8 cellular contexts compared by ENCODE assay signal in genomic region chr13:110616103-110617101, GRCh38. TPM values are rescaled to one million over a fixed set of nuclear protein-coding genes. Genes with fewer than 3 reads are reported as not detected.
DNase-seq lines count a peak whose midpoint lies in the region; ATAC-seq and TF ChIP-seq lines count a peak whose summit lies in the region.

No MANE protein-coding gene starts in this region.

- 0 out of 2 replicates have a peak, but pooled peaks cover 2% of the 10 kb centered on the region for H4K20me1 ChIP-seq in OCI-LY1 (ENCODE audit: insufficient read depth, low read length)

- DNase-seq in A673 (ENCODE audit: low spot score) (peak; percentile 27), GM13976 (ENCODE audit: low spot score) (peak; percentile 78), putamen (ENCODE audit: low spot score) (no peak)
- DNase-seq in activated naive CD8-positive, alpha-beta T cell treated with anti-CD3 and anti-CD28 coated beads, Interleukin-2, amount 50 U/mL, for 24 hours = peak; percentile 45
- DNase-seq in stimulated activated CD4-positive, alpha-beta T cell treated with anti-CD3 and anti-CD28 coated beads, Interleukin-12 subunit alpha, Interleukin-12 subunit beta, amount 100 ng/mL, for 4 hours = peak; percentile 25

- H3K4me3 Mint-ChIP-seq in activated naive CD8-positive, alpha-beta T cell treated with anti-CD3 and anti-CD28 coated beads, Interleukin-2, amount 50 U/mL, for 24 hours = peak overlapping the region; percentile 90

- peak overlapping the region; percentile 91 for H3K27ac Mint-ChIP-seq in activated naive CD8-positive, alpha-beta T cell treated with anti-CD3 and anti-CD28 coated beads, Interleukin-2, amount 50 U/mL, for 24 hours

- TSS peak; percentile 38 for BruUV-seq in A673 (replicated peaks; lab: Mats Ljungman, UMichigan)

- peak overlapping the region; percentile 94 for H3K4me3 ChIP-seq in A673 (ENCODE audit: low read depth, low read length, poor library complexity, severe bottlenecking)
- peak overlapping the region; percentile 92 for H3K4me3 ChIP-seq in OCI-LY1 (ENCODE audit: low read depth, low read length, poor library complexity, severe bottlenecking)
- peak overlapping the region; percentile 79 for H3K4me3 ChIP-seq in iPS-18a (ENCODE audit: low read length)

- peaks cover 11% of the 10 kb centered on the region for H3K4me1 ChIP-seq in A673 (ENCODE audit: insufficient read depth, low read length, poor library complexity, severe bottlenecking)
- peaks cover 24% of the 10 kb centered on the region for H3K4me1 ChIP-seq in OCI-LY1 (ENCODE audit: insufficient read depth, low read length, severe bottlenecking)
- H3K4me1 ChIP-seq in iPS-18a (ENCODE audit: control insufficient read depth, low read depth, low read length) = peaks cover 15% of the 10 kb centered on the region

- H2AFZ ChIP-seq in OCI-LY1 (ENCODE audit: low read length) = no peak overlapping the region

- peaks cover 48% of the 10 kb centered on the region for H3K4me1 Mint-ChIP-seq in activated naive CD8-positive, alpha-beta T cell treated with anti-CD3 and anti-CD28 coated beads, Interleukin-2, amount 50 U/mL, for 24 hours

- H3K36me3 ChIP-seq in A673 (ENCODE audit: insufficient read depth, low read length, poor library complexity, severe bottlenecking) (no peaks in the 10 kb centered on the region), OCI-LY1 (ENCODE audit: insufficient read depth, low read length) (0 out of 2 replicates have a peak, but pooled peaks cover 4% of the 10 kb centered on the region), iPS-18a (ENCODE audit: control insufficient read depth, low read depth, low read length) (no peaks in the 10 kb centered on the region)

- no peaks in the 10 kb centered on the region for H3K27me3 Mint-ChIP-seq in activated naive CD8-positive, alpha-beta T cell treated with anti-CD3 and anti-CD28 coated beads, Interleukin-2, amount 50 U/mL, for 24 hours

- TF ChIP-seq CTCF in A673 (conservative IDR thresholded peaks at IDR 0.05; ENCODE audit: low read depth, low read length) = peak; percentile 28; the same call in 1 of the 2 replicates
- no peak for TF ChIP-seq CTCF in GM13976 (IDR thresholded peaks at IDR 0.05; ENCODE audit: borderline replicate concordance, control extremely low read depth, extremely low read depth, insufficient read depth, missing control alignments)
- TF ChIP-seq CTCF in OCI-LY1 (IDR thresholded peaks at IDR 0.05; ENCODE audit: low read length) = peak; percentile 57

- intact Hi-C loops in A673 (cut with micrococcal nuclease; ENCODE audit: unreplicated experiment) = no loop called here

- no peaks in the 10 kb centered on the region for H3F3A ChIP-seq in OCI-LY1 (ENCODE audit: insufficient read depth, low read length)

- H3K9me3 Mint-ChIP-seq in activated naive CD8-positive, alpha-beta T cell treated with anti-CD3 and anti-CD28 coated beads, Interleukin-2, amount 50 U/mL, for 24 hours = peaks cover 6% of the 10 kb centered on the region

- H3K4me2 ChIP-seq in OCI-LY1 (ENCODE audit: low read length) = peak overlapping the region; percentile 64

- no peaks in the 10 kb centered on the region for H3K9me2 ChIP-seq in OCI-LY1 (ENCODE audit: low read depth, low read length)

- in situ Hi-C loops in GM13976 (cut with MboI; ENCODE audit: low sequenced_read_pairs, unreplicated experiment) = no loop called here

- H3K9me3 ChIP-seq in A673 (ENCODE audit: low read depth, low read length, poor library complexity, severe bottlenecking) (no peaks in the 10 kb centered on the region), OCI-LY1 (ENCODE audit: low read length) (no peaks in the 10 kb centered on the region), iPS-18a (ENCODE audit: control insufficient read depth, low read depth, low read length) (no peaks in the 10 kb centered on the region)

- H3K27me3 ChIP-seq in A673 (replicated peaks; ENCODE audit: insufficient read depth, low read depth, low read length, poor library complexity) (no peaks in the 10 kb centered on the region), OCI-LY1 (ENCODE audit: insufficient read depth, low read length) (no peaks in the 10 kb centered on the region), iPS-18a (ENCODE audit: control insufficient read depth, insufficient read depth, low read length) (peaks cover 21% of the 10 kb centered on the region)

- peak; percentile 34 for ATAC-seq in HG02840 (IDR thresholded peaks at IDR 0.05; ENCODE audit: low FRiP score, unreplicated experiment)
- ATAC-seq in activated naive CD8-positive, alpha-beta T cell treated with anti-CD3 and anti-CD28 coated beads, Interleukin-2, amount 50 U/mL, for 24 hours = peak; percentile 50

- H3K9ac ChIP-seq in OCI-LY1 (ENCODE audit: low read length) = peak overlapping the region; percentile 82
- peak overlapping the region; percentile 57 for H3K9ac ChIP-seq in iPS-18a (ENCODE audit: low read length)

- CTCF ChIA-PET in A673 (lab: Charles Lee) = no interaction called here

- no peaks in the 10 kb centered on the region for H3K36me3 Mint-ChIP-seq in activated naive CD8-positive, alpha-beta T cell treated with anti-CD3 and anti-CD28 coated beads, Interleukin-2, amount 50 U/mL, for 24 hours (ENCODE audit: low read depth)

- H3K27ac ChIP-seq in A673 (ENCODE audit: low read depth, low read length, poor library complexity, severe bottlenecking) (peak overlapping the region; percentile 83), OCI-LY1 (ENCODE audit: low read depth, low read length, poor library complexity, severe bottlenecking) (peak overlapping the region; percentile 4), iPS-18a (ENCODE audit: low read length) (no peak overlapping the region)

- peaks cover 50% of the 10 kb centered on the region for H3K79me2 ChIP-seq in OCI-LY1 (ENCODE audit: insufficient read depth, low read length)

- POLR2A ChIA-PET in A673 (lab: Charles Lee; ENCODE audit: low non-redundant PET) = no interaction called here

RNA-seq across cellular contexts. Expression of gene NAXD, which starts 1.1 kb away (rescaled TPM):
- total RNA-seq in A673 (2021) = 27.9 and 32.0 TPM in 2 replicates

RNA-seq across cellular contexts. Expression of gene RAB20, which starts 54.9 kb away (rescaled TPM):
- 0.88 and 1.2 TPM in 2 replicates for total RNA-seq in A673 (2021)
